35 cellular contexts compared by ENCODE assay signal in the genomic region with DNA sequence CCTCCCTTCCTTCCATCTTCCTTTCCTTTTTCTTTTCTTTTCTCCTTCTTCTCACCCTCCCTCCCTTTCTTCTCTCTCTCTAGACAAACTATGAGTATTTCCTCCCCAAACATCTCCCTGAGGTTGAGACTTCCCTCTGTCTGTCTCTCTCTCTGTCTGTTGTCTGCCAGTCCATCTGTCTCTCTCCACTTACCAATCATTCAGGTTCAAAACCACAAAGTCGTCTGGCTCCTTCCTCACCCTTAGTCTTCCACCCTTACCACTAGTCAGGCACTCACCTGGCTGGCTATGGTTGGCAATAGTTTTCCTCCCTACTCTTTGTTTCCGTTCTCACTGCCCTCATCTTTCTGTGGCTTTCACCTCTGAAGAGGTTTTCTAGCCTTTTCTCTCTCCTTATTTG. TPM values are rescaled to one million over a fixed set of nuclear protein-coding genes. Genes with fewer than 3 reads are reported as not detected.
A peak's percentile ranks its signal among the peaks of the same experiment; 100 is the strongest.
DNase-seq lines count a peak whose midpoint lies in the region; ATAC-seq and TF ChIP-seq lines count a peak whose summit lies in the region.
"Had no signal": no experiment of that assay in that cellular context is flagged by ENCODE, and none has a peak within 500 bp of the region (broad histone marks: within the 10 kb centered on the region; RNA-seq: fewer than 3 reads in every experiment).

No MANE protein-coding gene starts in this region.

- H3K27ac ChIP-seq in RWPE2 (ENCODE audit: poor library complexity, severe bottlenecking): peak overlapping the region; percentile 2
- peak overlapping the region; percentile 40 for H3K27ac ChIP-seq in neutrophil
- H3K27ac ChIP-seq: cardiac muscle cell, colonic mucosa, transverse colon had no signal

- peak overlapping the region; percentile 36 for H3K27ac Mint-ChIP-seq in activated T-cell treated with anti-CD3 and anti-CD28 coated beads, Interleukin-2, amount 50 U/mL, for 72 hours
- H3K27ac Mint-ChIP-seq: activated naive CD8-positive, alpha-beta T cell treated with anti-CD3 and anti-CD28 coated beads, Interleukin-2, amount 10 ng/mL, durations not matched to agents 7 days and 5 days; B cell; mesothelial cell of epicardium; naive thymus-derived CD4-positive, alpha-beta T cell had no signal

- H3K9me3 ChIP-seq in RWPE2 (ENCODE audit: severe bottlenecking) (no peaks in the 10 kb centered on the region), neutrophil (no peaks in the 10 kb centered on the region)
- H3K9me3 ChIP-seq: colonic mucosa, transverse colon had no signal

- H3K36me3 ChIP-seq in RWPE2 (ENCODE audit: low read depth): no peaks in the 10 kb centered on the region
- H3K36me3 ChIP-seq in neutrophil: no peaks in the 10 kb centered on the region
- H3K36me3 ChIP-seq: cardiac muscle cell, colonic mucosa, transverse colon had no signal

- no peaks in the 10 kb centered on the region for H3K4me1 Mint-ChIP-seq in activated T-cell treated with anti-CD3 and anti-CD28 coated beads, Interleukin-2, amount 50 U/mL, for 72 hours (ENCODE audit: low read depth)
- H3K4me1 Mint-ChIP-seq in activated T-cell treated with anti-CD3 and anti-CD28 coated beads, Interleukin-2, amount 50 U/mL, for 4 hours (ENCODE audit: low read depth): peaks cover 6% of the 10 kb centered on the region
- H3K4me1 Mint-ChIP-seq: B cell, mesothelial cell of epicardium had no signal

- H3K27me3 Mint-ChIP-seq in activated T-cell treated with anti-CD3 and anti-CD28 coated beads, Interleukin-2, amount 50 U/mL, for 72 hours (ENCODE audit: low read depth): peaks cover 21% of the 10 kb centered on the region
- no peaks in the 10 kb centered on the region for H3K27me3 Mint-ChIP-seq in activated T-cell treated with anti-CD3 and anti-CD28 coated beads, Interleukin-2, amount 50 U/mL, for 4 hours (ENCODE audit: low read depth)

- H3K36me3 Mint-ChIP-seq in activated T-cell treated with anti-CD3 and anti-CD28 coated beads, Interleukin-2, amount 50 U/mL, for 72 hours (ENCODE audit: insufficient read depth in 2 of 2): no peaks in the 10 kb centered on the region
- no peaks in the 10 kb centered on the region for H3K36me3 Mint-ChIP-seq in activated T-cell treated with anti-CD3 and anti-CD28 coated beads, Interleukin-2, amount 50 U/mL, for 4 hours (ENCODE audit: insufficient read depth)
- H3K36me3 Mint-ChIP-seq: activated naive CD8-positive, alpha-beta T cell treated with anti-CD3 and anti-CD28 coated beads, Interleukin-2, amount 10 ng/mL, durations not matched to agents 7 days and 5 days; mesothelial cell of epicardium; naive thymus-derived CD4-positive, alpha-beta T cell had no signal

- H3K4me3 ChIP-seq in RWPE2 (ENCODE audit: severe bottlenecking) (no peak overlapping the region), neutrophil (ENCODE audit: low read depth in 1 of 2, low read length in 1 of 2) (no peak overlapping the region)
- H3K4me3 ChIP-seq: cardiac muscle cell, colonic mucosa, transverse colon had no signal

- TF ChIP-seq CTCF in RWPE2 (IDR thresholded peaks at IDR 0.05; ENCODE audit: poor library complexity, severe bottlenecking) (no peak), neutrophil (IDR thresholded peaks at IDR 0.05) (no peak)

- no peak for DNase-seq in activated T-cell treated with anti-CD3 and anti-CD28 coated beads, Interleukin-2, amount 50 U/mL, for 72 hours
- no peak for DNase-seq in activated T-cell treated with anti-CD3 and anti-CD28 coated beads, Interleukin-2, amount 50 U/mL, for 4 hours
- DNase-seq in RWPE2 (ENCODE audit: low spot score) (no peak), NCI-H1436 treated with DMSO at 0.1 percent for 48 hours (lab: John Stamatoyannopoulos, UW) (no peak)
- peak; percentile 20 for DNase-seq in central memory CD4-positive, alpha-beta T cell
- DNase-seq: activated gamma-delta T cell treated with Interleukin-2 at 50 U/mL for 16 hours; activated naive CD8-positive, alpha-beta T cell treated with anti-CD3 and anti-CD28 coated beads, Interleukin-2, amount 10 ng/mL, durations not matched to agents 7 days and 5 days; aorta; COR-L47; DMS53; effector CD4-positive, alpha-beta T cell; erythroblast; islet precursor cell; KBM-7; naive thymus-derived CD4-positive, alpha-beta T cell; NCI-H1105; NCI-H1930; NCI-H2171 treated with DMSO at 0.1 percent for 48 hours; NCI-H510A; occipital lobe; stimulated activated CD4-positive, alpha-beta T cell treated with anti-CD3 and anti-CD28 coated beads, Interleukin-4, amount 100 ng/mL, for 1 hour had no signal

- H3K4me3 Mint-ChIP-seq in activated T-cell treated with anti-CD3 and anti-CD28 coated beads, Interleukin-2, amount 50 U/mL, for 72 hours: peak overlapping the region in 1 of 2 donors; percentile 45
- H3K4me3 Mint-ChIP-seq in activated T-cell treated with anti-CD3 and anti-CD28 coated beads, Interleukin-2, amount 50 U/mL, for 4 hours: no peak overlapping the region
- H3K4me3 Mint-ChIP-seq: activated naive CD8-positive, alpha-beta T cell treated with anti-CD3 and anti-CD28 coated beads, Interleukin-2, amount 10 ng/mL, durations not matched to agents 7 days and 5 days; B cell; mesothelial cell of epicardium had no signal

- peak in 1 of 2 donors; percentile 48 for ATAC-seq in activated T-cell treated with anti-CD3 and anti-CD28 coated beads, Interleukin-2, amount 50 U/mL, for 72 hours (replicated peaks in 1 of 2)
- no peak for ATAC-seq in activated T-cell treated with anti-CD3 and anti-CD28 coated beads, Interleukin-2, amount 50 U/mL, for 4 hours
- ATAC-seq in RWPE2 (ENCODE audit: low read depth): no peak
- no peak for ATAC-seq in HG03159 (IDR thresholded peaks at IDR 0.05; ENCODE audit: unreplicated experiment)
- no peak for ATAC-seq in HG02852 (IDR thresholded peaks at IDR 0.05; ENCODE audit: unreplicated experiment)
- ATAC-seq: naive thymus-derived CD4-positive, alpha-beta T cell had no signal

- H3K4me1 ChIP-seq in RWPE2 (ENCODE audit: insufficient read depth, poor library complexity, severe bottlenecking): peaks cover 4% of the 10 kb centered on the region
- H3K4me1 ChIP-seq in neutrophil (ENCODE audit: control insufficient read depth in 1 of 2, insufficient read depth in 1 of 2, low read depth in 1 of 2, low read length in 1 of 2): peaks cover 14 to 17% of the 10 kb centered on the region in 2 experiments

- H3K9me3 Mint-ChIP-seq in activated T-cell treated with anti-CD3 and anti-CD28 coated beads, Interleukin-2, amount 50 U/mL, for 72 hours: peaks cover 0 to 5% of the 10 kb centered on the region in 2 donors
- H3K9me3 Mint-ChIP-seq in activated T-cell treated with anti-CD3 and anti-CD28 coated beads, Interleukin-2, amount 50 U/mL, for 4 hours: no peaks in the 10 kb centered on the region
- H3K9me3 Mint-ChIP-seq: activated naive CD8-positive, alpha-beta T cell treated with anti-CD3 and anti-CD28 coated beads, Interleukin-2, amount 10 ng/mL, durations not matched to agents 7 days and 5 days; mesothelial cell of epicardium had no signal

- H3K27me3 ChIP-seq in RWPE2 (ENCODE audit: insufficient read depth, poor library complexity, severe bottlenecking) (no peaks in the 10 kb centered on the region), neutrophil (no peaks in the 10 kb centered on the region)
- H3K27me3 ChIP-seq: cardiac muscle cell, colonic mucosa, transverse colon had no signal

RNA-seq across cellular contexts. Expression of a gene that starts 12.9 kb away (rescaled TPM):
- 10 to 100 TPM in 1 of 2 donors, 1 to 10 TPM in 1; 1.4 to 21.9 TPM for total RNA-seq in activated T-cell treated with anti-CD3 and anti-CD28 coated beads, Interleukin-2, amount 50 U/mL, for 72 hours
- 100 to 1,000 TPM in 2 of 3 donors, 10 to 100 TPM in 1; 23.1 to 141 (median 105) TPM for total RNA-seq in activated T-cell treated with anti-CD3 and anti-CD28 coated beads, Interleukin-2, amount 50 U/mL, for 4 hours
- total RNA-seq: activated naive CD8-positive, alpha-beta T cell treated with anti-CD3 and anti-CD28 coated beads, Interleukin-2, amount 10 ng/mL, durations not matched to agents 7 days and 5 days; B cell; cardiac muscle cell; G401; H1; M059J; occipital lobe had no signal

RNA-seq across cellular contexts. Expression of a gene that starts 44.9 kb away (rescaled TPM):
- total RNA-seq in activated T-cell treated with anti-CD3 and anti-CD28 coated beads, Interleukin-2, amount 50 U/mL, for 72 hours: not detected
- total RNA-seq in activated T-cell treated with anti-CD3 and anti-CD28 coated beads, Interleukin-2, amount 50 U/mL, for 4 hours: not detected
- total RNA-seq: activated naive CD8-positive, alpha-beta T cell treated with anti-CD3 and anti-CD28 coated beads, Interleukin-2, amount 10 ng/mL, durations not matched to agents 7 days and 5 days; B cell; colonic mucosa; fibroblast of villous mesenchyme; G401; liver; mesothelial cell of epicardium; naive thymus-derived CD4-positive, alpha-beta T cell; SK-MEL-5; transverse colon had no signal
